ENCODE assay signal across 26 cellular contexts in the genomic region with DNA sequence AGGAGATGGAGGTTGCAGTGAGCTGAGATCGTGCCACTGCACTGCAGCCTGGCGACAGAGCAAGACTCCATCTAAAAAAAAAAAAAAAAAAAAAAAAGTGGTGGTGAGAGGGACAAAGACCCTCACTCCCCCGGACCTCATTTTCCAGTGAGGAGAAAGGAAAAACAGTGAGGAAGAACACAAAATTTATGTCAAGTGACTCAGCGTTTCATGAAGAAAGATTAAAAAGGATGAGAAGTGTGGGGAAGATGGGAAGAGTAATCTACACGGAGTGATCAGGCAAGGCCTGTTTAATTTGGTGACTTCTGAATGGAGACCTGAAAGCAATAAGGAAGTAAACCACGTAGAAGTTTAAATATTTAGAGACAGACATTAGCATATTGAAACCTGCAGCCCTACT.
"Had no signal": no experiment of that assay in that cellular context is flagged by ENCODE, and none has a peak within 500 bp of the region (broad histone marks: within the 10 kb centered on the region; RNA-seq: fewer than 3 reads in every experiment).

No MANE protein-coding gene starts in this region.

- H3K27ac ChIP-seq: brain microvascular endothelial cell, coronary artery, gastrocnemius medialis, left ventricle myocardium inferior, right atrium auricular region, testis, transverse colon had no signal

- H3K9me3 ChIP-seq: gastrocnemius medialis, left ventricle myocardium inferior, right atrium auricular region, testis, transverse colon had no signal

- H3K27ac Mint-ChIP-seq: activated naive CD8-positive, alpha-beta T cell treated with anti-CD3 and anti-CD28 coated beads, Interleukin-2, amount 10 ng/mL, durations not matched to agents 7 days and 5 days; natural killer cell; T-helper 2 cell treated with Interferon-gamma antibody and Interleukin-4, amounts not matched to agents 5 μg/mL and 100 μg/mL, for 36 hours had no signal

- H3K27me3 Mint-ChIP-seq: activated naive CD8-positive, alpha-beta T cell treated with anti-CD3 and anti-CD28 coated beads, Interleukin-2, amount 10 ng/mL, durations not matched to agents 7 days and 5 days had no signal

- DNase-seq: activated CD4-positive, alpha-beta T cell treated with anti-CD3 and anti-CD28 coated beads for 4 hours; activated CD4-positive, alpha-beta T cell treated with anti-CD3 and anti-CD28 coated beads, Interleukin-2, amount 50 U/mL, for 4 hours; activated effector memory CD4-positive, alpha-beta T cell treated with Interleukin-2 at 50 U/mL for 16 hours; activated naive CD4-positive, alpha-beta T cell treated with Interleukin-2 at 50 U/mL for 16 hours; activated naive CD8-positive, alpha-beta T cell treated with anti-CD3 and anti-CD28 coated beads, Interleukin-2, amount 10 ng/mL, durations not matched to agents 7 days and 5 days; activated T-cell treated with anti-CD3 and anti-CD28 coated beads, Interleukin-2, amount 50 U/mL, for 72 hours; amniotic stem cell; brain microvascular endothelial cell; dorsolateral prefrontal cortex; effector memory CD4-positive, alpha-beta T cell; erythroblast; gastrocnemius medialis; glutamatergic neuron; left ventricle myocardium inferior; mesendoderm; natural killer cell; stimulated activated CD4-positive, alpha-beta T cell treated with anti-CD3 and anti-CD28 coated beads, Interleukin-15, amount 100 ng/mL, for 24 hours; stimulated activated CD4-positive, alpha-beta T cell treated with anti-CD3 and anti-CD28 coated beads, Interleukin-2, amount 100 ng/mL, for 24 hours; stimulated activated naive CD4-positive, alpha-beta T cell treated with Interleukin-2 at 50 U/mL for 16 hours; T-helper 1 cell; testis; transverse colon had no signal

- H3K27me3 ChIP-seq: brain microvascular endothelial cell, dorsolateral prefrontal cortex, gastrocnemius medialis, right atrium auricular region, testis, transverse colon had no signal

- H3K9me3 Mint-ChIP-seq: activated naive CD8-positive, alpha-beta T cell treated with anti-CD3 and anti-CD28 coated beads, Interleukin-2, amount 10 ng/mL, durations not matched to agents 7 days and 5 days; activated T-cell treated with anti-CD3 and anti-CD28 coated beads, Interleukin-2, amount 50 U/mL, for 72 hours; natural killer cell; T-helper 2 cell treated with Interferon-gamma antibody and Interleukin-4, amounts not matched to agents 5 μg/mL and 100 μg/mL, for 36 hours had no signal

- H3K4me3 Mint-ChIP-seq: activated naive CD8-positive, alpha-beta T cell treated with anti-CD3 and anti-CD28 coated beads, Interleukin-2, amount 10 ng/mL, durations not matched to agents 7 days and 5 days; natural killer cell; T-helper 2 cell treated with Interferon-gamma antibody and Interleukin-4, amounts not matched to agents 5 μg/mL and 100 μg/mL, for 36 hours had no signal

- ATAC-seq: activated T-cell treated with anti-CD3 and anti-CD28 coated beads, Interleukin-2, amount 50 U/mL, for 72 hours; gastrocnemius medialis; natural killer cell had no signal

- H3K36me3 Mint-ChIP-seq: natural killer cell had no signal

- H3K4me3 ChIP-seq: coronary artery, gastrocnemius medialis, left ventricle myocardium inferior, lung, right atrium auricular region, testis, transverse colon had no signal

- H3K4me1 ChIP-seq: gastrocnemius medialis, testis had no signal
